In the genomic region with DNA sequence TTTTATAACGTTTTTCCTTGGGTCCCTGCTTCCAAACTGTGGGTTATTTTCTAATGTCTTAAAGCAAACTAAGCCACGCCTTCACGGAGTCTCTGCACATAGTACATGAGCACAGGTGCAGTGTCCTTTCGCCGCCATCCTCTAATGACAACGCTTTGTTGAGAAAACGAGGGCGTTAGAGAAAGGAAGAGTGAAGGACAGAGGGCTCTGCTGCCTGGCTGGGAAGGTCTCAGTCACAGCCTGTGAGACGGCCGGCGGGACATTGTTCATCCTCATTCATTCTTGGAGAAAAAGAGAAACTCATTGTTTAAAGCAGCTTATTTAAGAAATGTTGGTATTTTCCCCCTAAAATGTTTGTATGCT, we compare ENCODE assay signal across 10 cellular contexts. TPM values are rescaled to one million over a fixed set of nuclear protein-coding genes. Genes with fewer than 3 reads are reported as not detected.
A peak's percentile ranks its signal among the peaks of the same experiment; 100 is the strongest.
DNase-seq lines count a peak whose midpoint lies in the region; ATAC-seq and TF ChIP-seq lines count a peak whose summit lies in the region.
"Had no signal": no experiment of that assay in that cellular context is flagged by ENCODE, and none has a peak within 500 bp of the region (broad histone marks: within the 10 kb centered on the region; RNA-seq: fewer than 3 reads in every experiment).

No MANE protein-coding gene starts in this region.

- H3K36me3 Mint-ChIP-seq in activated naive CD8-positive, alpha-beta T cell treated with anti-CD3 and anti-CD28 coated beads, Interleukin-2, amount 50 U/mL, for 24 hours (ENCODE audit: low read depth), result no peaks in the 10 kb centered on the region
- H3K36me3 Mint-ChIP-seq: T-cell had no signal

- H3K36me3 ChIP-seq in skeletal muscle satellite cell (ENCODE audit: insufficient read depth, low read length), result no peaks in the 10 kb centered on the region
- H3K36me3 ChIP-seq in tibial nerve, result no peaks in the 10 kb centered on the region

- H3K9me3 ChIP-seq in skeletal muscle satellite cell (replicated peaks; ENCODE audit: low read length) (no peaks in the 10 kb centered on the region), tibial nerve (no peaks in the 10 kb centered on the region)

- H3K27me3 ChIP-seq in skeletal muscle satellite cell (ENCODE audit: control insufficient read depth, insufficient read depth, low read length) (peaks cover 7% of the 10 kb centered on the region), tibial nerve (no peaks in the 10 kb centered on the region)

- H3K27ac Mint-ChIP-seq in activated naive CD8-positive, alpha-beta T cell treated with anti-CD3 and anti-CD28 coated beads, Interleukin-2, amount 50 U/mL, for 24 hours, result no peak overlapping the region
- H3K27ac Mint-ChIP-seq: T-cell had no signal

- TF ChIP-seq EP300 in tibial nerve (IDR thresholded peaks at IDR 0.05), result no peak

- no peaks in the 10 kb centered on the region for H3K9me3 Mint-ChIP-seq in activated naive CD8-positive, alpha-beta T cell treated with anti-CD3 and anti-CD28 coated beads, Interleukin-2, amount 50 U/mL, for 24 hours
- H3K9me3 Mint-ChIP-seq: T-cell had no signal

- H3K4me2 ChIP-seq in skeletal muscle satellite cell (ENCODE audit: low read length), result peak overlapping the region; percentile 86

- ATAC-seq in SK-N-SH treated with all-trans-retinoic acid at 6 μM for 48 hours (no peak), HG03108 (IDR thresholded peaks at IDR 0.05; ENCODE audit: unreplicated experiment) (no peak)
- no peak for ATAC-seq in activated naive CD8-positive, alpha-beta T cell treated with anti-CD3 and anti-CD28 coated beads, Interleukin-2, amount 50 U/mL, for 24 hours

- peaks cover 21% of the 10 kb centered on the region for H3K4me1 Mint-ChIP-seq in activated naive CD8-positive, alpha-beta T cell treated with anti-CD3 and anti-CD28 coated beads, Interleukin-2, amount 50 U/mL, for 24 hours

- peak overlapping the region in 2 of 4 donors; percentile 51 to 86 for H3K27ac ChIP-seq in tibial nerve

- DNase-seq in HFF-Myc (ENCODE audit: extremely low read depth, low read depth) (no peak), foreskin fibroblast (peak in 1 of 2 donors; percentile 13), tibial nerve (ENCODE audit: low spot score in 2 of 2) (no peak), NCI-H2171 (lab: John Stamatoyannopoulos, UW) (no peak)
- no peak for DNase-seq in activated naive CD8-positive, alpha-beta T cell treated with anti-CD3 and anti-CD28 coated beads, Interleukin-2, amount 50 U/mL, for 24 hours
- DNase-seq: NCI-H1105 treated with DMSO at 0.1 percent for 48 hours had no signal

- 16 to 24% methylated on average over 11 of the region's 11 CpGs for WGBS in tibial nerve, 2 donors

- peaks cover 4% of the 10 kb centered on the region for H3K27me3 Mint-ChIP-seq in activated naive CD8-positive, alpha-beta T cell treated with anti-CD3 and anti-CD28 coated beads, Interleukin-2, amount 50 U/mL, for 24 hours

- H3K4me1 ChIP-seq in skeletal muscle satellite cell (ENCODE audit: control insufficient read depth, insufficient read depth, low read length), result peaks cover 50% of the 10 kb centered on the region
- peaks cover 0 to 44% (median 7%) of the 10 kb centered on the region in 4 donors for H3K4me1 ChIP-seq in tibial nerve

- H3K4me3 ChIP-seq in HFF-Myc (replicated peaks; ENCODE audit: low read depth, low read length) (peak overlapping the region; percentile 19), foreskin fibroblast (ENCODE audit: low read depth in 1 of 2, low read length in 2 of 2) (peak overlapping the region; percentile 38 to 40), skeletal muscle satellite cell (ENCODE audit: low read length) (peak overlapping the region; percentile 63), tibial nerve (peak overlapping the region in 2 of 4 donors; percentile 19 to 43)

- peak overlapping the region; percentile 55 for H3K9ac ChIP-seq in skeletal muscle satellite cell (ENCODE audit: low read depth, low read length)

- H3K4me3 Mint-ChIP-seq in activated naive CD8-positive, alpha-beta T cell treated with anti-CD3 and anti-CD28 coated beads, Interleukin-2, amount 50 U/mL, for 24 hours, result no peak overlapping the region

- no peak for TF ChIP-seq POLR2A in tibial nerve (IDR thresholded peaks at IDR 0.05)

- TF ChIP-seq CTCF in HFF-Myc (IDR thresholded peaks at IDR 0.05; ENCODE audit: low read depth, low read length, missing control alignments) (no peak), foreskin fibroblast (IDR thresholded peaks at IDR 0.05; ENCODE audit: low read depth, low read length) (no peak), tibial nerve (IDR thresholded peaks at IDR 0.05) (no peak)

TF ChIP-seq in SK-N-SH treated with all-trans-retinoic acid at 6 μM for 48 hours, 23 proteins besides CTCF, POLR2A, EP300 and RAD21:
- TF ChIP-seq, protein P1, sequence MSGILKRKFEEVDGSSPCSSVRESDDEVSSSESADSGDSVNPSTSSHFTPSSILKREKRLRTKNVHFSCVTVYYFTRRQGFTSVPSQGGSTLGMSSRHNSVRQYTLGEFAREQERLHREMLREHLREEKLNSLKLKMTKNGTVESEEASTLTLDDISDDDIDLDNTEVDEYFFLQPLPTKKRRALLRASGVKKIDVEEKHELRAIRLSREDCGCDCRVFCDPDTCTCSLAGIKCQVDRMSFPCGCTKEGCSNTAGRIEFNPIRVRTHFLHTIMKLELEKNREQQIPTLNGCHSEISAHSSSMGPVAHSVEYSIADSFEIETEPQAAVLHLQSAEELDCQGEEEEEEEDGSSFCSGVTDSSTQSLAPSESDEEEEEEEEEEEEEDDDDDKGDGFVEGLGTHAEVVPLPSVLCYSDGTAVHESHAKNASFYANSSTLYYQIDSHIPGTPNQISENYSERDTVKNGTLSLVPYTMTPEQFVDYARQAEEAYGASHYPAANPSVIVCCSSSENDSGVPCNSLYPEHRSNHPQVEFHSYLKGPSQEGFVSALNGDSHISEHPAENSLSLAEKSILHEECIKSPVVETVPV (CRISPR knock-in tag; IDR thresholded peaks at IDR 0.05), result 0 out of 2 replicates have a peak, but pooled peaks have one; percentile 33
- TF ChIP-seq, protein P2, sequence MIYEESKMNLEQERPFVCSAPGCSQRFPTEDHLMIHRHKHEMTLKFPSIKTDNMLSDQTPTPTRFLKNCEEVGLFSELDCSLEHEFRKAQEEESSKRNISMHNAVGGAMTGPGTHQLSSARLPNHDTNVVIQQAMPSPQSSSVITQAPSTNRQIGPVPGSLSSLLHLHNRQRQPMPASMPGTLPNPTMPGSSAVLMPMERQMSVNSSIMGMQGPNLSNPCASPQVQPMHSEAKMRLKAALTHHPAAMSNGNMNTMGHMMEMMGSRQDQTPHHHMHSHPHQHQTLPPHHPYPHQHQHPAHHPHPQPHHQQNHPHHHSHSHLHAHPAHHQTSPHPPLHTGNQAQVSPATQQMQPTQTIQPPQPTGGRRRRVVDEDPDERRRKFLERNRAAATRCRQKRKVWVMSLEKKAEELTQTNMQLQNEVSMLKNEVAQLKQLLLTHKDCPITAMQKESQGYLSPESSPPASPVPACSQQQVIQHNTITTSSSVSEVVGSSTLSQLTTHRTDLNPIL (CRISPR knock-in tag; IDR thresholded peaks at IDR 0.05; ENCODE audit: low read depth), result no peak
- no peak for TF ChIP-seq PPARA (CRISPR knock-in tag; IDR thresholded peaks at IDR 0.05; ENCODE audit: borderline replicate concordance)
- TF ChIP-seq BACH2 (CRISPR knock-in tag; IDR thresholded peaks at IDR 0.05; ENCODE audit: borderline replicate concordance), result no peak

RNA-seq across cellular contexts. Expression of a gene that starts 9.5 kb away (rescaled TPM):
- 1.0 and 1.1 TPM in 2 replicates for total RNA-seq in skeletal muscle satellite cell (2012; rRNA removed)
- 10 to 100 TPM in 1 of 4 donors, 1 to 10 TPM in 3; 1.7 to 21.4 (median 5.3) TPM for total RNA-seq in tibial nerve
